In genomic region chr17:73549841-73550430, GRCh38 we compare ENCODE assay signal across 21 cellular contexts.
DNase-seq lines count a peak whose midpoint lies in the region; ATAC-seq, FAIRE-seq and TF ChIP-seq lines count a peak whose summit lies in the region.
"Had no signal": no experiment of that assay in that cellular context is flagged by ENCODE, and none has a peak within 500 bp of the region (broad histone marks: within the 10 kb centered on the region; RNA-seq: fewer than 3 reads in every experiment).

No MANE protein-coding gene starts in this region.

- no peak overlapping the region for H3K14ac ChIP-seq in H1 (ENCODE audit: insufficient read length)

- H2AK5ac ChIP-seq in H1 (ENCODE audit: low read depth, low read length): peak overlapping the region; percentile 9; the same call in 1 of the 2 replicates

- H3K18ac ChIP-seq in H1 (ENCODE audit: extremely low read depth, low read length): no peak overlapping the region

- no peak overlapping the region for H2BK5ac ChIP-seq in H1 (ENCODE audit: low read depth, low read length)

- H4K5ac ChIP-seq in H1 (ENCODE audit: insufficient read length, low read depth, low read length): no peak overlapping the region

- POLR2A ChIA-PET in SK-N-SH (lab: Yijun Ruan, JAX) (no interaction called here), H1 (lab: Charles Lee; ENCODE audit: partially characterized antibody) (interaction anchor here (1.0 kb wide), 1 partner anchor 120 kb away, joined by 3 read pairs; no protein-coding TSS in a partner anchor)

- H3K56ac ChIP-seq in H1 (replicated peaks; ENCODE audit: insufficient read length, low read depth, low read length): no peak overlapping the region

- no peak for TF ChIP-seq EP300 in SK-N-SH (IDR thresholded peaks at IDR 0.05; ENCODE audit: borderline replicate concordance in 1 of 2, low read depth in 1 of 2, low read length in 1 of 2)
- no peak for TF ChIP-seq EP300 in H1 (IDR thresholded peaks at IDR 0.05; ENCODE audit: borderline replicate concordance in 1 of 2, low read depth in 2 of 2, low read length in 2 of 2)

- 0 out of 2 replicates have a peak, but pooled peaks cover 2% of the 10 kb centered on the region for H3K79me1 ChIP-seq in H1 (ENCODE audit: low read depth, low read length)

- H3K9ac ChIP-seq in SK-N-SH: no peak overlapping the region
- H3K9ac ChIP-seq in H1 (replicated peaks in 1 of 4; ENCODE audit: extremely low read depth in 1 of 4, low read depth in 3 of 4, low read length in 3 of 4): no peak overlapping the region
- H3K9ac ChIP-seq: GM23248 had no signal

- no peaks in the 10 kb centered on the region for H3K9me3 ChIP-seq in SK-N-SH
- H3K9me3 ChIP-seq in H1 (ENCODE audit: insufficient read depth in 2 of 2, low read depth in 1 of 2, low read length in 1 of 2): no peaks in the 10 kb centered on the region

- H2AFZ ChIP-seq in SK-N-SH (ENCODE audit: low read depth) (no peak overlapping the region), H1 (ENCODE audit: low read length) (no peak overlapping the region)
- H2AFZ ChIP-seq: GM23248 had no signal

- H3K23ac ChIP-seq in H1 (ENCODE audit: insufficient read length): no peak overlapping the region

- no peaks in the 10 kb centered on the region for H3K36me3 ChIP-seq in SK-N-SH (replicated peaks in 1 of 2; ENCODE audit: control insufficient read depth in 1 of 2, insufficient read depth in 2 of 2, low read length in 1 of 2)
- no peaks in the 10 kb centered on the region for H3K36me3 ChIP-seq in H1 (ENCODE audit: control insufficient read depth in 2 of 4, insufficient read depth in 4 of 4, low read length in 3 of 4)

- H3K4me3 ChIP-seq in SK-N-SH (ENCODE audit: low read depth in 2 of 2, low read length in 1 of 2) (no peak overlapping the region), H1 (ENCODE audit: extremely low read depth in 1 of 4, insufficient read depth in 2 of 4, low read depth in 3 of 4, low read length in 4 of 4) (no peak overlapping the region)
- H3K4me3 ChIP-seq: GM23248, K562 had no signal

- no peak for TF ChIP-seq POLR2A in H1 (IDR thresholded peaks at IDR 0.05; ENCODE audit: control extremely low read depth in 1 of 2, low read depth in 2 of 2, low read length in 2 of 2)

- H2BK20ac ChIP-seq in H1 (ENCODE audit: low read length): no peak overlapping the region

- H3K23me2 ChIP-seq in H1 (ENCODE audit: low read depth, low read length): no peaks in the 10 kb centered on the region

- TF ChIP-seq RAD21 in SK-N-SH (IDR thresholded peaks at IDR 0.05; ENCODE audit: low read length) (no peak), H1 (IDR thresholded peaks at IDR 0.05 in 1 of 2, conservative IDR thresholded peaks at IDR 0.05 in 1 of 2; ENCODE audit: low read depth in 2 of 2, low read length in 2 of 2) (no peak)

- no peak for ATAC-seq in SK-N-SH treated with all-trans-retinoic acid at 6 μM for 48 hours
- ATAC-seq: HCT116, K562 had no signal

- H3K4ac ChIP-seq in H1 (replicated peaks; ENCODE audit: insufficient read length, low read depth, low read length): no peak overlapping the region

- no peak overlapping the region for H4K91ac ChIP-seq in H1 (replicated peaks; ENCODE audit: insufficient read length, low read length)

- no peak overlapping the region for H2BK120ac ChIP-seq in H1 (replicated peaks; ENCODE audit: low read depth, low read length)

- H3K4me2 ChIP-seq in SK-N-SH (no peak overlapping the region), H1 (ENCODE audit: insufficient read depth in 1 of 2, low read depth in 2 of 2, low read length in 2 of 2) (no peak overlapping the region)

- H4K8ac ChIP-seq in H1 (ENCODE audit: extremely low read depth, insufficient read depth, low read length): no peak overlapping the region

- H3F3A ChIP-seq in SK-N-SH (replicated peaks; ENCODE audit: insufficient read depth): no peaks in the 10 kb centered on the region

- no peaks in the 10 kb centered on the region for H4K20me1 ChIP-seq in SK-N-SH (ENCODE audit: insufficient read depth)
- H4K20me1 ChIP-seq in H1 (replicated peaks in 1 of 2; ENCODE audit: control insufficient read depth in 1 of 2, insufficient read depth in 2 of 2, low read length in 2 of 2): peaks cover 0 to 3% of the 10 kb centered on the region in 2 experiments

- TF ChIP-seq CTCF in SK-N-SH (IDR thresholded peaks at IDR 0.05) (no peak), H1 (IDR thresholded peaks at IDR 0.05; ENCODE audit: control extremely low read depth in 1 of 3, insufficient read depth in 1 of 3, low read depth in 1 of 3, low read length in 3 of 3) (no peak)

- H3K4me1 ChIP-seq in SK-N-SH (ENCODE audit: control insufficient read depth in 1 of 2, insufficient read depth in 2 of 2, low read depth in 1 of 2, low read length in 1 of 2) (peaks cover 0 to 28% of the 10 kb centered on the region in 2 experiments; a peak in 1 of 4 replicates), H1 (replicated peaks in 1 of 4; ENCODE audit: control insufficient read depth in 3 of 4, insufficient read depth in 4 of 4, low read length in 3 of 4) (peaks cover 0 to 35% (median 21%) of the 10 kb centered on the region in 4 experiments; a peak in 6 of 7 replicates)

- no peak for FAIRE-seq in H1 (lab: Jason Lieb, UNC)
- FAIRE-seq: K562, RCC 7860 had no signal

- no peaks in the 10 kb centered on the region for H3K79me2 ChIP-seq in SK-N-SH (ENCODE audit: insufficient read depth)
- H3K79me2 ChIP-seq in H1 (ENCODE audit: control insufficient read depth in 1 of 2, insufficient read depth in 2 of 2, low read length in 2 of 2): no peaks in the 10 kb centered on the region

- 48% methylated on average over 12 of the region's 12 CpGs for WGBS in SK-N-SH (ENCODE audit: low lambda C conversion rate)
- whole genome bisulfite sequencing in H1 (ENCODE audit: extremely low coverage in 1 of 2, insufficient coverage in 1 of 2, insufficient read length in 1 of 2, insufficient replicate concordance in 2 of 2, low coverage in 1 of 2, low lambda C conversion rate in 2 of 2, missing lambda C conversion rate in 1 of 2), 2 experiments: 90% methylated on average over 12 of the region's 12 CpGs; no CpG with 5 or more reads in 1 of the 2 experiments

- H3K9me2 ChIP-seq in SK-N-SH: no peaks in the 10 kb centered on the region

- no peak overlapping the region for H2BK15ac ChIP-seq in H1 (ENCODE audit: low read length)

- no peak overlapping the region for H2BK12ac ChIP-seq in H1 (ENCODE audit: low read depth, low read length)

- no peaks in the 10 kb centered on the region for H3K27me3 ChIP-seq in SK-N-SH (ENCODE audit: insufficient read depth)
- no peaks in the 10 kb centered on the region; a peak in 1 of 7 replicates for H3K27me3 ChIP-seq in H1 (replicated peaks in 1 of 4; ENCODE audit: control insufficient read depth in 3 of 4, extremely low read depth in 1 of 4, insufficient read depth in 3 of 4, low read length in 3 of 4)

- DNase-seq in DMS79 treated with DMSO at 0.1 percent for 48 hours (lab: John Stamatoyannopoulos, UW) (peak; percentile 42), DMS79 (lab: John Stamatoyannopoulos, UW) (no peak), SK-N-SH (peak; percentile 79), H1 (ENCODE audit: low read depth in 1 of 2, low spot score in 2 of 2) (no peak), SKM-1 (lab: John Stamatoyannopoulos, UW; ENCODE audit: unreplicated experiment) (no peak)
- DNase-seq in activated T-cell treated with anti-CD3 and anti-CD28 coated beads, Interleukin-2, amount 50 U/mL, for 48 hours: no peak
- no peak for DNase-seq in activated effector memory CD4-positive, alpha-beta T cell treated with Interleukin-2 at 50 U/mL for 16 hours
- DNase-seq: Calu3; CD4-positive, alpha-beta T cell; DMS53; GM23248; NCI-H1436 treated with DMSO at 0.1 percent for 48 hours; NCI-H2107; NCI-H446; SHP77 treated with DMSO at 0.1 percent for 48 hours; SW 1271 had no signal

- CTCF ChIA-PET in SK-N-SH (lab: Yijun Ruan, JAX): interaction anchor here (0.7 to 2.2 kb wide), 5 partner anchors 11 to 295 kb away, joined by 3 to 8 read pairs (median 4); no protein-coding TSS in a partner anchor
- CTCF ChIA-PET in H1 (lab: Charles Lee; ENCODE audit: partially characterized antibody): interaction anchor here (1.1 to 3.1 kb wide), 6 partner anchors 8 to 493 kb away, joined by 3 to 15 read pairs (median 4); no protein-coding TSS in a partner anchor

- no peak overlapping the region for H3K27ac ChIP-seq in SK-N-SH (ENCODE audit: low read depth in 2 of 2, low read length in 1 of 2)
- no peak overlapping the region for H3K27ac ChIP-seq in H1 (ENCODE audit: low read depth, low read length)
- H3K27ac ChIP-seq: 22Rv1, GM23248 had no signal

TF ChIP-seq in SK-N-SH, 30 proteins besides CTCF, POLR2A, EP300 and RAD21 (continues in another document):
- TF ChIP-seq TAF1 (IDR thresholded peaks at IDR 0.05; ENCODE audit: borderline replicate concordance, low read depth, low read length): no peak
- TF ChIP-seq SIN3A (IDR thresholded peaks at IDR 0.05; ENCODE audit: borderline replicate concordance, low read depth, low read length): no peak
- TF ChIP-seq SMC3 (IDR thresholded peaks at IDR 0.05; ENCODE audit: low read depth, low read length): no peak
- TF ChIP-seq EZH2phosphoT487 (IDR thresholded peaks at IDR 0.05; ENCODE audit: borderline replicate concordance, low read depth): no peak
- no peak for TF ChIP-seq FOXJ3 (CRISPR knock-in tag; IDR thresholded peaks at IDR 0.05)
- TF ChIP-seq ELF1 (IDR thresholded peaks at IDR 0.05): no peak
- TF ChIP-seq RCOR1 (IDR thresholded peaks at IDR 0.05; ENCODE audit: low read length): no peak
- TF ChIP-seq FOSL2 (IDR thresholded peaks at IDR 0.05; ENCODE audit: borderline replicate concordance, low read depth): no peak

TF ChIP-seq in SK-N-SH treated with all-trans-retinoic acid at 6 μM for 48 hours, 23 proteins besides CTCF, POLR2A, EP300 and RAD21 (continues in another document):
- TF ChIP-seq ZNF70 (CRISPR knock-in tag; IDR thresholded peaks at IDR 0.05): no peak

TF ChIP-seq in H1, 55 proteins besides CTCF, POLR2A, EP300 and RAD21 (continues in another document):
- no peak for TF ChIP-seq CBX5 (IDR thresholded peaks at IDR 0.05; ENCODE audit: low read depth, low read length)
- TF ChIP-seq JUN (IDR thresholded peaks at IDR 0.05; ENCODE audit: low read depth, low read length): no peak
- no peak for TF ChIP-seq POU5F1 (IDR thresholded peaks at IDR 0.05; ENCODE audit: low read depth, low read length)
- no peak for TF ChIP-seq FOSL1 (IDR thresholded peaks at IDR 0.05; ENCODE audit: insufficient read depth, low read depth, low read length)
- TF ChIP-seq E2F6 (IDR thresholded peaks at IDR 0.05): no peak
- no peak for TF ChIP-seq RNF2 (IDR thresholded peaks at IDR 0.05; ENCODE audit: borderline replicate concordance, low read depth, low read length, missing control alignments, poor library complexity, severe bottlenecking)
- TF ChIP-seq MAX (IDR thresholded peaks at IDR 0.05): no peak
- TF ChIP-seq SIX5 (IDR thresholded peaks at IDR 0.05; ENCODE audit: low read depth, low read length): no peak

Comparison
In these comparisons a context has a peak if more than half of its experiments do, and no peak if none do; other contexts are left out.
1. DNase-seq: peak in DMS79 treated with DMSO at 0.1 percent for 48 hours (single experiment) and SK-N-SH (single experiment); none in DMS79 (single experiment), H1 (0 of 2), activated T-cell treated with anti-CD3 and anti-CD28 coated beads, Interleukin-2, amount 50 U/mL, for 48 hours (0 of 2), activated effector memory CD4-positive, alpha-beta T cell treated with Interleukin-2 at 50 U/mL for 16 hours (single experiment) and SKM-1 (single experiment).